In the genomic region with DNA sequence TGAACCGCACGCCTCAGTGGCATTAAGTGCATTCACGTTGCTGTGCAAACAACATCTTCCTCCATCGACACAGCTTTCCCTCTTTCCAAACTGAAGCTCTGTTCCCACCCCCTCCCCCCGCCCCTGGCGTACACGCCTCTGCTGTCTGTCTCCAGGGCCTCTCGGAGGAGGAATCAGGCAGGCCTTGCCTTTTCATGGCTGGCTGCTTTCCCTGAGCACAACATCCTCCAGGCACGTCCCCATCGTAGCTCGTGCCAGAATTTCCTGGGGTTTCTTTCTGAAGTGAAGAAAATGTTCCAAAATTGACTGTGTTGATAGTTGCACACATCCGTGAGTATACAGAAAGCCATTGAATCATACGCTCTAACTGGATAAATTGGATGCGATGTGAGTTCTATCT, we compare ENCODE assay signal across 22 cellular contexts. TPM values are rescaled to one million over a fixed set of nuclear protein-coding genes. Genes with fewer than 3 reads are reported as not detected.
A peak's percentile ranks its signal among the peaks of the same experiment; 100 is the strongest.
DNase-seq lines count a peak whose midpoint lies in the region; TF ChIP-seq lines count a peak whose summit lies in the region.
"Had no signal": no experiment of that assay in that cellular context is flagged by ENCODE, and none has a peak within 500 bp of the region (broad histone marks: within the 10 kb centered on the region; RNA-seq: fewer than 3 reads in every experiment).

No MANE protein-coding gene starts in this region.

- no peaks in the 10 kb centered on the region for H3K36me3 Mint-ChIP-seq in neural progenitor cell
- no peaks in the 10 kb centered on the region for H3K36me3 Mint-ChIP-seq in activated T-cell treated with anti-CD3 and anti-CD28 coated beads, Interleukin-2, amount 50 U/mL, for 24 hours (ENCODE audit: low read depth)
- H3K36me3 Mint-ChIP-seq: activated CD8-positive, alpha-beta memory T cell treated with anti-CD3 and anti-CD28 coated beads, Interleukin-2, amount 10 ng/mL, durations not matched to agents 7 days and 5 days; CD8-positive, alpha-beta memory T cell had no signal

- intact Hi-C loops in vagina (cut with DNase I): no loop called here

- H3K4me3 ChIP-seq in fibroblast of mammary gland (ENCODE audit: control insufficient read depth, low read depth, low read length) (no peak overlapping the region), neural progenitor cell (no peak overlapping the region), vagina (no peak overlapping the region)
- H3K4me3 ChIP-seq: body of pancreas, coronary artery, hepatocyte, right lobe of liver, SJSA1, tibial artery had no signal

- no peaks in the 10 kb centered on the region for H3K79me2 ChIP-seq in neural progenitor cell (ENCODE audit: low read depth)
- H3K79me2 ChIP-seq: hepatocyte had no signal

- no peaks in the 10 kb centered on the region for H4K20me1 ChIP-seq in neural progenitor cell (ENCODE audit: low read depth)

- H3K9me3 ChIP-seq in neural progenitor cell (ENCODE audit: low read depth) (no peaks in the 10 kb centered on the region), vagina (no peaks in the 10 kb centered on the region)
- H3K9me3 ChIP-seq: body of pancreas, right lobe of liver, SJSA1, tibial artery had no signal

- peaks cover 13% of the 10 kb centered on the region for H3K4me1 Mint-ChIP-seq in neural progenitor cell
- H3K4me1 Mint-ChIP-seq in activated T-cell treated with anti-CD3 and anti-CD28 coated beads, Interleukin-2, amount 50 U/mL, for 24 hours (ENCODE audit: low read depth): no peaks in the 10 kb centered on the region
- H3K4me1 Mint-ChIP-seq: activated CD8-positive, alpha-beta memory T cell treated with anti-CD3 and anti-CD28 coated beads, Interleukin-2, amount 10 ng/mL, durations not matched to agents 7 days and 5 days; CD8-positive, alpha-beta memory T cell had no signal

- H3K4me1 ChIP-seq in neural progenitor cell (peaks cover 10% of the 10 kb centered on the region), vagina (no peaks in the 10 kb centered on the region)
- H3K4me1 ChIP-seq: right lobe of liver, SJSA1 had no signal

- TF ChIP-seq POLR2A in vagina (IDR thresholded peaks at IDR 0.05): no peak

- no peak overlapping the region for H3K4me2 ChIP-seq in neural progenitor cell
- H3K4me2 ChIP-seq: hepatocyte had no signal

- H3K36me3 ChIP-seq in neural progenitor cell (no peaks in the 10 kb centered on the region), vagina (no peaks in the 10 kb centered on the region)
- H3K36me3 ChIP-seq: right lobe of liver, SJSA1, tibial artery had no signal

- H3F3A ChIP-seq in neural progenitor cell (ENCODE audit: low read depth): no peaks in the 10 kb centered on the region

- no peak overlapping the region for H2AFZ ChIP-seq in neural progenitor cell (replicated peaks)
- H2AFZ ChIP-seq: hepatocyte had no signal

- H3K9me3 Mint-ChIP-seq in neural progenitor cell: no peaks in the 10 kb centered on the region
- no peaks in the 10 kb centered on the region for H3K9me3 Mint-ChIP-seq in activated T-cell treated with anti-CD3 and anti-CD28 coated beads, Interleukin-2, amount 50 U/mL, for 24 hours
- H3K9me3 Mint-ChIP-seq: activated T-helper 2 cell treated with anti-CD3 and anti-CD28 coated beads, Interferon-gamma antibody, Interleukin-2, Interleukin-4, amounts not matched to agents 10 μg/mL and 5 μg/mL and 100 μg/mL, durations not matched to agents 14 hours and 24 hours and 36 hours; CD8-positive, alpha-beta memory T cell had no signal

- H3K27ac Mint-ChIP-seq in neural progenitor cell: no peak overlapping the region
- no peak overlapping the region for H3K27ac Mint-ChIP-seq in activated T-cell treated with anti-CD3 and anti-CD28 coated beads, Interleukin-2, amount 50 U/mL, for 24 hours
- H3K27ac Mint-ChIP-seq: activated CD8-positive, alpha-beta memory T cell treated with anti-CD3 and anti-CD28 coated beads, Interleukin-2, amount 10 ng/mL, durations not matched to agents 7 days and 5 days; activated T-helper 2 cell treated with anti-CD3 and anti-CD28 coated beads, Interferon-gamma antibody, Interleukin-2, Interleukin-4, amounts not matched to agents 10 μg/mL and 5 μg/mL and 100 μg/mL, durations not matched to agents 14 hours and 24 hours and 36 hours; CD8-positive, alpha-beta memory T cell had no signal

- no peak overlapping the region for H3K27ac ChIP-seq in neural progenitor cell
- no peak overlapping the region for H3K27ac ChIP-seq in vagina
- H3K27ac ChIP-seq: body of pancreas, coronary artery, hepatocyte, right lobe of liver, SJSA1, tibial artery had no signal

- H3K27me3 ChIP-seq in neural progenitor cell (peaks cover 4% of the 10 kb centered on the region), vagina (no peaks in the 10 kb centered on the region)
- H3K27me3 ChIP-seq: body of pancreas, right lobe of liver had no signal

- H3K4me3 Mint-ChIP-seq in neural progenitor cell: peak overlapping the region; percentile 52
- H3K4me3 Mint-ChIP-seq in activated T-cell treated with anti-CD3 and anti-CD28 coated beads, Interleukin-2, amount 50 U/mL, for 24 hours: no peak overlapping the region
- H3K4me3 Mint-ChIP-seq: activated CD8-positive, alpha-beta memory T cell treated with anti-CD3 and anti-CD28 coated beads, Interleukin-2, amount 10 ng/mL, durations not matched to agents 7 days and 5 days; CD8-positive, alpha-beta memory T cell had no signal

- DNase-seq in DMS79 treated with DMSO at 0.1 percent for 48 hours (lab: John Stamatoyannopoulos, UW): peak; percentile 91
- DNase-seq in NCI-H2171 treated with DMSO at 0.1 percent for 48 hours (lab: John Stamatoyannopoulos, UW): peak; percentile 79
- peak; percentile 10 for DNase-seq in fibroblast of mammary gland (ENCODE audit: low read depth)
- DNase-seq in neural progenitor cell (ENCODE audit: low spot score): no peak
- DNase-seq in vagina (ENCODE audit: extremely low spot score in 2 of 2): no peak
- DNase-seq in activated T-cell treated with anti-CD3 and anti-CD28 coated beads, Interleukin-2, amount 50 U/mL, for 24 hours: no peak
- DNase-seq in effector CD8-positive, alpha-beta T cell (lab: John Stamatoyannopoulos, UW): no peak
- DNase-seq: activated CD4-positive, alpha-beta T cell treated with anti-CD3 and anti-CD28 coated beads for 4 hours; activated CD8-positive, alpha-beta memory T cell treated with anti-CD3 and anti-CD28 coated beads, Interleukin-2, amount 10 ng/mL, durations not matched to agents 7 days and 5 days; CD8-positive, alpha-beta memory T cell; EL; Karpas-422; NCI-H1048; NCI-H2081; OCI-M1; right lobe of liver; tibial artery had no signal

- peaks cover 11% of the 10 kb centered on the region for H3K27me3 Mint-ChIP-seq in neural progenitor cell (ENCODE audit: insufficient read depth, low read depth)
- peaks cover 36% of the 10 kb centered on the region for H3K27me3 Mint-ChIP-seq in activated T-cell treated with anti-CD3 and anti-CD28 coated beads, Interleukin-2, amount 50 U/mL, for 24 hours

- H3K9ac ChIP-seq in neural progenitor cell: no peak overlapping the region

- TF ChIP-seq CTCF in fibroblast of mammary gland (conservative IDR thresholded peaks at IDR 0.05; ENCODE audit: control insufficient read depth, insufficient read depth, low read depth, low read length) (no peak), neural progenitor cell (IDR thresholded peaks at IDR 0.05) (no peak), vagina (IDR thresholded peaks at IDR 0.05) (no peak)

RNA-seq across cellular contexts. Expression of a gene that starts 22.3 kb away (rescaled TPM):
- total RNA-seq in neural progenitor cell (ENCODE audit: low replicate concordance) (16.3 and 46.2 TPM in 2 replicates), vagina (25.0 TPM)

RNA-seq across cellular contexts. Expression of a gene that starts 45.9 kb away (rescaled TPM):
- 4.5 and 9.1 TPM in 2 replicates for total RNA-seq in neural progenitor cell (ENCODE audit: low replicate concordance)
- total RNA-seq in vagina: 21.1 TPM

Comparison
In these comparisons a context has a peak if more than half of its experiments do, and no peak if none do; other contexts are left out.
1. DNase-seq: peak in DMS79 treated with DMSO at 0.1 percent for 48 hours (single experiment), NCI-H2171 treated with DMSO at 0.1 percent for 48 hours (single experiment) and fibroblast of mammary gland (single experiment); none in neural progenitor cell (single experiment), vagina (0 of 2), activated T-cell treated with anti-CD3 and anti-CD28 coated beads, Interleukin-2, amount 50 U/mL, for 24 hours (single experiment) and effector CD8-positive, alpha-beta T cell (single experiment).